23 cellular contexts compared by ENCODE assay signal in genomic region chr3:6018456-6018855, GRCh38.
"Had no signal": no experiment of that assay in that cellular context is flagged by ENCODE, and none has a peak within 500 bp of the region (broad histone marks: within the 10 kb centered on the region; RNA-seq: fewer than 3 reads in every experiment).

No MANE protein-coding gene starts in this region.

- FAIRE-seq: colon, endothelial cell of umbilical vein, islet of Langerhans, keratinocyte had no signal

- DNase-seq: dermis blood vessel endothelial cell; dorsolateral prefrontal cortex; effector CD4-positive, alpha-beta T cell; effector memory CD4-positive, alpha-beta T cell; foreskin keratinocyte; gastrocnemius medialis; glutamatergic neuron; head of caudate nucleus; heart right ventricle; hippocampal formation; left cardiac atrium; left lung; left ventricle myocardium superior; lower lobe of right lung; mesenchymal stem cell; mucosa of descending colon; naive B cell had no signal

- H3K4me3 ChIP-seq: coronary artery, dorsolateral prefrontal cortex, esophagus muscularis mucosa, gastrocnemius medialis, heart right ventricle, left lung, lower lobe of right lung, mucosa of descending colon had no signal

- H3K9me3 ChIP-seq: gastrocnemius medialis had no signal

- H3K27me3 ChIP-seq: dorsolateral prefrontal cortex, esophagus muscularis mucosa, foreskin keratinocyte, gastrocnemius medialis, heart right ventricle, left lung had no signal

- ATAC-seq: foreskin keratinocyte, gastrocnemius medialis, heart right ventricle, left cardiac atrium, left lung, left ventricle myocardium superior, lower lobe of right lung, mucosa of descending colon had no signal

- H3K4me1 ChIP-seq: esophagus muscularis mucosa, foreskin keratinocyte, gastrocnemius medialis, heart right ventricle, left lung, lower lobe of right lung had no signal

- H3K36me3 ChIP-seq: esophagus muscularis mucosa, gastrocnemius medialis, heart right ventricle, left lung, lower lobe of right lung had no signal

- H3K27ac ChIP-seq: coronary artery, dorsolateral prefrontal cortex, esophagus muscularis mucosa, foreskin keratinocyte, gastrocnemius medialis, heart right ventricle, left lung, lower lobe of right lung had no signal
